In genomic region chr9:128001411-128002298, GRCh38 we compare ENCODE assay signal across 10 cellular contexts. TPM values are rescaled to one million over a fixed set of nuclear protein-coding genes. Genes with fewer than 3 reads are reported as not detected.
DNase-seq lines count a peak whose midpoint lies in the region; ATAC-seq and TF ChIP-seq lines count a peak whose summit lies in the region.
"Had no signal": no experiment of that assay in that cellular context is flagged by ENCODE, and none has a peak within 500 bp of the region (broad histone marks: within the 10 kb centered on the region; RNA-seq: fewer than 3 reads in every experiment).

No MANE protein-coding gene starts in this region.

- peaks cover 2% of the 10 kb centered on the region for H3K36me3 Mint-ChIP-seq in T-helper 2 cell treated with Interferon-gamma antibody and Interleukin-4, amounts not matched to agents 5 μg/mL and 100 μg/mL, for 36 hours (ENCODE audit: low read depth)

- peak overlapping the region; percentile 38 for H3K18ac ChIP-seq in trophoblast cell (ENCODE audit: low read length)

- no peaks in the 10 kb centered on the region for H3K27me3 ChIP-seq in trophoblast cell (ENCODE audit: insufficient read depth, low read length)

- no peaks in the 10 kb centered on the region for H3K36me3 ChIP-seq in trophoblast cell (ENCODE audit: control insufficient read depth in 1 of 2, insufficient read depth in 2 of 2, low read length in 2 of 2)

- no peak overlapping the region for H2AFZ ChIP-seq in trophoblast cell (ENCODE audit: insufficient read depth, low read length, poor library complexity)

- no peak for TF ChIP-seq CTCF in fibroblast of pulmonary artery (IDR thresholded peaks at IDR 0.05; ENCODE audit: low read length, missing control alignments)

- H3K27me3 Mint-ChIP-seq in T-helper 2 cell treated with Interferon-gamma antibody and Interleukin-4, amounts not matched to agents 5 μg/mL and 100 μg/mL, for 36 hours (ENCODE audit: low read depth): no peaks in the 10 kb centered on the region

- no peak overlapping the region for H3K23ac ChIP-seq in trophoblast cell (ENCODE audit: low read length)

- no peak overlapping the region for H3K4me3 Mint-ChIP-seq in T-helper 2 cell treated with Interferon-gamma antibody and Interleukin-4, amounts not matched to agents 5 μg/mL and 100 μg/mL, for 36 hours
- H3K4me3 Mint-ChIP-seq: activated naive CD4-positive, alpha-beta T cell treated with anti-CD3 and anti-CD28 coated beads for 36 hours had no signal

- peak overlapping the region; percentile 96 for H3K27ac ChIP-seq in trophoblast cell (ENCODE audit: low read depth, low read length)

- peaks cover 4% of the 10 kb centered on the region for H3K79me2 ChIP-seq in trophoblast cell (ENCODE audit: control insufficient read depth, insufficient read depth, low read length, poor library complexity)

- in situ Hi-C loops in G401 (cut with HindIII; ENCODE audit: low sequenced_read_pairs): no loop called here

- peak overlapping the region; percentile 75 for H4K8ac ChIP-seq in trophoblast cell (ENCODE audit: low read depth, low read length)

- H3K27ac Mint-ChIP-seq in T-helper 2 cell treated with Interferon-gamma antibody and Interleukin-4, amounts not matched to agents 5 μg/mL and 100 μg/mL, for 36 hours: no peak overlapping the region
- H3K27ac Mint-ChIP-seq: activated naive CD4-positive, alpha-beta T cell treated with anti-CD3 and anti-CD28 coated beads for 36 hours had no signal

- peaks cover 20 to 28% of the 10 kb centered on the region in 2 experiments for H3K4me1 ChIP-seq in trophoblast cell (ENCODE audit: control insufficient read depth in 1 of 2, insufficient read depth in 2 of 2, low read length in 2 of 2)

- peaks cover 3% of the 10 kb centered on the region for H3K9me3 Mint-ChIP-seq in T-helper 2 cell treated with Interferon-gamma antibody and Interleukin-4, amounts not matched to agents 5 μg/mL and 100 μg/mL, for 36 hours
- H3K9me3 Mint-ChIP-seq: activated naive CD4-positive, alpha-beta T cell treated with anti-CD3 and anti-CD28 coated beads for 36 hours had no signal

- peaks cover 25% of the 10 kb centered on the region for H3K79me1 ChIP-seq in trophoblast cell (ENCODE audit: low read length)

- H4K12ac ChIP-seq in trophoblast cell (ENCODE audit: low read depth, low read length): no peak overlapping the region

- peak overlapping the region; percentile 23 for H3K4ac ChIP-seq in trophoblast cell (ENCODE audit: low read depth, low read length)

- peaks cover 14% of the 10 kb centered on the region for H3K4me1 Mint-ChIP-seq in T-helper 2 cell treated with Interferon-gamma antibody and Interleukin-4, amounts not matched to agents 5 μg/mL and 100 μg/mL, for 36 hours (ENCODE audit: low read depth)

- peak overlapping the region; percentile 71 for H2BK12ac ChIP-seq in trophoblast cell (ENCODE audit: low read length)

- ATAC-seq in HG03196 (IDR thresholded peaks at IDR 0.05; ENCODE audit: unreplicated experiment) (no peak), GM18909 (IDR thresholded peaks at IDR 0.05; ENCODE audit: poor library complexity, unreplicated experiment) (no peak)

- peak overlapping the region; percentile 32 for H3K4me2 ChIP-seq in trophoblast cell (ENCODE audit: low read length)

- H4K91ac ChIP-seq in trophoblast cell (ENCODE audit: low read depth, low read length): peak overlapping the region; percentile 93

- peak overlapping the region; percentile 65 for H2AK5ac ChIP-seq in trophoblast cell (ENCODE audit: low read length)

- H3K4me3 ChIP-seq in fibroblast of pulmonary artery (replicated peaks; ENCODE audit: low read depth, low read length) (no peak overlapping the region), trophoblast cell (ENCODE audit: low read depth, low read length) (no peak overlapping the region)

- no peak overlapping the region for H3K9ac ChIP-seq in trophoblast cell (ENCODE audit: low read length)

- no CpG with 5 or more reads among the region's 24 CpGs for WGBS in trophoblast cell (ENCODE audit: extremely low coverage, insufficient coverage, insufficient read length)

- no peaks in the 10 kb centered on the region for H3K9me3 ChIP-seq in trophoblast cell (ENCODE audit: insufficient read depth, low read depth, low read length)

- peak; percentile 13 for DNase-seq in G401 (ENCODE audit: low spot score)
- DNase-seq in SW480 (ENCODE audit: low spot score): peak; percentile 62
- DNase-seq in fibroblast of pulmonary artery (ENCODE audit: low read depth): peak; percentile 82
- peak; percentile 98 for DNase-seq in trophoblast cell
- DNase-seq in stimulated activated CD4-positive, alpha-beta T cell treated with anti-CD3 and anti-CD28 coated beads, Interleukin-4, amount 100 ng/mL, for 1 hour: no peak
- DNase-seq in T-helper 2 cell treated with Interferon-gamma antibody and Interleukin-4, amounts not matched to agents 5 μg/mL and 100 μg/mL, for 36 hours (ENCODE audit: low spot score): no peak
- DNase-seq: activated naive CD4-positive, alpha-beta T cell treated with anti-CD3 and anti-CD28 coated beads for 36 hours; stimulated activated CD4-positive, alpha-beta T cell treated with anti-CD3 and anti-CD28 coated beads, Interleukin-2, amount 100 ng/mL, for 48 hours had no signal

- H3K14ac ChIP-seq in trophoblast cell (ENCODE audit: low read length): peak overlapping the region; percentile 86

- peak overlapping the region; percentile 96 for H2BK120ac ChIP-seq in trophoblast cell (ENCODE audit: insufficient read depth, low read length, poor library complexity)

- peak overlapping the region; percentile 89 for H2BK5ac ChIP-seq in trophoblast cell (ENCODE audit: low read depth, low read length, poor library complexity)

RNA-seq across cellular contexts. Expression of gene EEIG1, which starts 20.9 kb away (rescaled TPM):
- 12.4 and 18.6 TPM in 2 replicates for total RNA-seq in G401 (2014; rRNA removed; shearing (Covaris generic))
- 131 and 139 TPM in 2 replicates for polyA plus RNA-seq in trophoblast cell (2013)

Comparison
In these comparisons a context has a peak if more than half of its experiments do, and no peak if none do; other contexts are left out.
1. DNase-seq: peak in G401 (single experiment), SW480 (single experiment), fibroblast of pulmonary artery (single experiment) and trophoblast cell (2 of 2); none in stimulated activated CD4-positive, alpha-beta T cell treated with anti-CD3 and anti-CD28 coated beads, Interleukin-4, amount 100 ng/mL, for 1 hour (single experiment) and T-helper 2 cell treated with Interferon-gamma antibody and Interleukin-4, amounts not matched to agents 5 μg/mL and 100 μg/mL, for 36 hours (single experiment).